Comparison of ENCODE assay signal across 18 cellular contexts in the genomic region with DNA sequence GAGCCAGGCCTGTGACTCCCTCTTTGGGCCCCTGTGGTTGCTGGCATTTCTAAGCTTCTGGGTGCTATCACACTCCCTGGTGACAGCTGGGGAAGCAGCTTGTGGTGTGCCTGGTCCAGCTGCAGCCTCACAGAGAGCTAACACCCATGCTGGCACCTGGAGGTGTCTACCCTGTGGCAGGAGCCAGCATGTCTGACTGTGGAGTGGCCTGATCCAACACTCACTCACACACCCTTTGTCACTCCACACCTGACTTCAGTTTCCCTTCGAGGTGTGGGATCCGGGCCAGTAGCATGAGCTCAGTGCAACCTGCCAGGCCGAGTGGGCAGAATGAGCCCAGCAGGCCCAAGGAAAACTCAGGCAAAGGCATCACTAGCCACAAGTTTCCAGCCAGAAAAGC.
DNase-seq lines count a peak whose midpoint lies in the region; ATAC-seq and TF ChIP-seq lines count a peak whose summit lies in the region.
"Had no signal": no experiment of that assay in that cellular context is flagged by ENCODE, and none has a peak within 500 bp of the region (broad histone marks: within the 10 kb centered on the region; RNA-seq: fewer than 3 reads in every experiment).

No MANE protein-coding gene starts in this region.

- peak; percentile 85 to 98 (median 94) for ATAC-seq in heart right ventricle

- H3K9me3 ChIP-seq in heart right ventricle: peaks cover 0 to 4% (median 0%) of the 10 kb centered on the region in 11 donors
- H3K9me3 ChIP-seq in spleen: peaks cover 0 to 28% (median 8%) of the 10 kb centered on the region in 8 donors
- H3K9me3 ChIP-seq: BE2C, ovary, SK-N-SH, thoracic aorta had no signal

- H3K4me1 ChIP-seq in heart right ventricle (peaks cover 0 to 49% (median 17%) of the 10 kb centered on the region in 9 donors), spleen (no peaks in the 10 kb centered on the region)
- H3K4me1 ChIP-seq: BE2C had no signal

- DNase-seq in NCI-H1694 (lab: John Stamatoyannopoulos, UW): peak; percentile 88
- DNase-seq in SHP77 treated with DMSO at 0.1 percent for 48 hours (lab: John Stamatoyannopoulos, UW): peak; percentile 30
- DNase-seq in heart right ventricle: peak; percentile 69 to 80
- peak; percentile 35 for DNase-seq in spleen
- DNase-seq in HuH-7 (ENCODE audit: low spot score): no peak
- no peak for DNase-seq in NCI-H1048 (lab: John Stamatoyannopoulos, UW)
- DNase-seq in erythroblast (lab: John Stamatoyannopoulos, UW): no peak
- DNase-seq: activated CD4-positive, alpha-beta T cell treated with anti-CD3 and anti-CD28 coated beads for 4 hours; activated CD8-positive, alpha-beta memory T cell treated with anti-CD3 and anti-CD28 coated beads, Interleukin-2, amount 50 U/mL, for 4 hours; activated gamma-delta T cell; amniotic stem cell; BE2C; OCI-M1; ovary; SK-N-SH; stimulated activated CD4-positive, alpha-beta T cell treated with anti-CD3 and anti-CD28 coated beads, Interleukin-4, amount 100 ng/mL, for 24 hours; T1000 had no signal

- H3K27ac ChIP-seq in heart right ventricle (peak overlapping the region in 7 of 10 donors; percentile 11 to 82 (median 60)), spleen (no peak overlapping the region)
- H3K27ac ChIP-seq: ovary, thoracic aorta had no signal

- TF ChIP-seq CTCF in heart right ventricle (IDR thresholded peaks at IDR 0.05) (peak in 1 of 9 donors; percentile 6), spleen (IDR thresholded peaks at IDR 0.05 in 8 of 11, conservative IDR thresholded peaks at IDR 0.05 in 3 of 11) (no peak)

- TF ChIP-seq POLR2A in spleen (IDR thresholded peaks at IDR 0.05) (no peak), erythroblast (IDR thresholded peaks at IDR 0.05; ENCODE audit: low read length) (no peak)

- H3K27me3 ChIP-seq in heart right ventricle: no peaks in the 10 kb centered on the region
- H3K27me3 ChIP-seq in spleen (replicated peaks in 1 of 7): no peaks in the 10 kb centered on the region
- H3K27me3 ChIP-seq: BE2C, ovary had no signal

- 32 to 40% methylated on average over 3 of the region's 3 CpGs for WGBS in heart right ventricle, 2 donors
- WGBS in spleen, 5 donors: 68 to 84% (median 76%) methylated on average over 3 of the region's 3 CpGs

- intact Hi-C loops in heart right ventricle (cut with DNase I): loop anchor here in 3 of 10 donors (2.0 to 10.0 kb wide), 3 partner anchors 53 to 63 kb away; a partner anchor contains a TSS
- intact Hi-C loops in spleen (cut with DNase I; ENCODE audit: low total_unique reads): no loop called here

- H3K36me3 ChIP-seq in heart right ventricle (no peaks in the 10 kb centered on the region), spleen (no peaks in the 10 kb centered on the region)
- H3K36me3 ChIP-seq: BE2C, ovary, thoracic aorta had no signal

- H3K4me3 ChIP-seq in heart right ventricle: no peak overlapping the region
- no peak overlapping the region for H3K4me3 ChIP-seq in spleen
- H3K4me3 ChIP-seq: ovary, thoracic aorta had no signal

Comparison
In these comparisons a context has a peak if more than half of its experiments do, and no peak if none do; other contexts are left out.
1. DNase-seq: peak in NCI-H1694 (single experiment), SHP77 treated with DMSO at 0.1 percent for 48 hours (single experiment), heart right ventricle (2 of 2) and spleen (single experiment); none in HuH-7 (single experiment), NCI-H1048 (single experiment) and erythroblast (0 of 2).
2. H3K27ac ChIP-seq: peak in heart right ventricle (7 of 10); none in spleen (0 of 8).